ENCODE assay signal across 21 cellular contexts in the genomic region with DNA sequence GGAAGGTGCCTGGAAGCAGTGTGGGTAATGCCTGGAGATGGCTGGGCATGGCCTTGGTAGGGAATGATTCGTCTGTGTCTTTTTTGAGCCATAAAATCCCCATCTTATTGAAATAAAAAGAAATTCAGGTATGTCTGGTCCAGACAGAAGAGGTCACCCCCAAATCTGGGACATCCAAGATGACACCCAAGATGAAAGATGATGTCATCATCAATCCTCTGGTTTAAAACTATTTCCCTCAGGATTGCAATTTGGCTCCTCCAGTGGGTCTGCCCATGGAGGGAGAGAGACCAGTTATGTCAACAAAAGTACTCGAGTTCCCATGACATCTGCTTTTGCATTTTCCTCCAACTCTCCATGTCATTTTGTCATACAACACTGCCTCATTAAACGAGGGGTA. TPM values are rescaled to one million over a fixed set of nuclear protein-coding genes. Genes with fewer than 3 reads are reported as not detected.
A peak's percentile ranks its signal among the peaks of the same experiment; 100 is the strongest.
DNase-seq lines count a peak whose midpoint lies in the region; ATAC-seq, FAIRE-seq and TF ChIP-seq lines count a peak whose summit lies in the region.
"Had no signal": no experiment of that assay in that cellular context is flagged by ENCODE, and none has a peak within 500 bp of the region (broad histone marks: within the 10 kb centered on the region; RNA-seq: fewer than 3 reads in every experiment).

No MANE protein-coding gene starts in this region.

- H4K20me1 ChIP-seq in GM12878 (ENCODE audit: control insufficient read depth, insufficient read depth) = no peaks in the 10 kb centered on the region

- CTCF ChIA-PET in GM12878 (lab: Yijun Ruan, JAX) = no interaction called here

- no peaks in the 10 kb centered on the region for H3K79me2 ChIP-seq in GM12878 (ENCODE audit: control insufficient read depth, insufficient read depth, low read length)

- H3K36me3 ChIP-seq in KOPT-K1 (ENCODE audit: insufficient read depth, low read length) (peaks cover 3% of the 10 kb centered on the region; the same call in 1 of the 2 replicates), GM12878 (ENCODE audit: control insufficient read depth in 2 of 2, insufficient read depth in 2 of 2, low read length in 1 of 2) (no peaks in the 10 kb centered on the region), stomach (no peaks in the 10 kb centered on the region)

- SMC1A ChIA-PET in GM12878 (lab: Charles Lee; ENCODE audit: uncharacterized antibody, unreplicated experiment) = interaction anchor here (4.7 to 11.4 kb wide), 2 partner anchors 14 to 41 kb away, joined by 44 to 105 read pairs; a partner anchor contains a TSS

- TF ChIP-seq RAD21 in GM12878 (IDR thresholded peaks at IDR 0.05; ENCODE audit: insufficient read depth, low read depth, low read length) = no peak

- H2AFZ ChIP-seq in GM12878 (ENCODE audit: control insufficient read depth, low read depth, low read length) = no peak overlapping the region

- H3K4me2 ChIP-seq in GM12878 (ENCODE audit: control insufficient read depth, insufficient read depth) = no peak overlapping the region; the same call in 1 of the 2 replicates

- BruUV-seq in GM12878 (replicated peaks; lab: Mats Ljungman, UMichigan) = no TSS peak

- TF ChIP-seq POLR2A in GM12878 (IDR thresholded peaks at IDR 0.05; ENCODE audit: low read depth, low read length) = no peak
- no peak for TF ChIP-seq POLR2A in stomach (IDR thresholded peaks at IDR 0.05)

- RAD21 ChIA-PET in GM12878 (lab: Charles Lee; ENCODE audit: unreplicated experiment) = interaction anchor here (0.7 to 6.9 kb wide), 3 partner anchors 8 to 41 kb away, joined by 3 to 59 read pairs (median 58); no protein-coding TSS in a partner anchor

- peaks cover 4% of the 10 kb centered on the region for H3K36me3 Mint-ChIP-seq in activated naive CD8-positive, alpha-beta T cell
- H3K36me3 Mint-ChIP-seq in activated naive CD8-positive, alpha-beta T cell treated with anti-CD3 and anti-CD28 coated beads, Interleukin-2, amount 50 U/mL, for 24 hours (ENCODE audit: low read depth) = no peaks in the 10 kb centered on the region
- H3K36me3 Mint-ChIP-seq in naive thymus-derived CD8-positive, alpha-beta T cell = peaks cover 0 to 8% (median 2%) of the 10 kb centered on the region in 3 donors

- no peaks in the 10 kb centered on the region for H3K9me3 ChIP-seq in KOPT-K1 (ENCODE audit: insufficient read depth, low read length, poor library complexity, severe bottlenecking)
- peaks cover 1% of the 10 kb centered on the region; the same call in 1 of the 3 replicates for H3K9me3 ChIP-seq in GM12878 (replicated peaks; ENCODE audit: control insufficient read depth, insufficient read depth, low read length)
- no peaks in the 10 kb centered on the region for H3K9me3 ChIP-seq in stomach

- WGBS in GM12878 (ENCODE audit: insufficient coverage, insufficient replicate concordance, low lambda C conversion rate, missing lambda C conversion rate) = 9% methylated on average over 3 of the region's 3 CpGs
- 72 to 84% (median 76%) methylated on average over 3 of the region's 3 CpGs for WGBS in stomach, 5 donors

- in situ Hi-C loops in GM12878 (cut with MboI) = no loop called here

- peaks cover 6% of the 10 kb centered on the region for H3K9me3 Mint-ChIP-seq in activated naive CD8-positive, alpha-beta T cell (ENCODE audit: low read depth)
- peaks cover 6% of the 10 kb centered on the region for H3K9me3 Mint-ChIP-seq in activated naive CD8-positive, alpha-beta T cell treated with anti-CD3 and anti-CD28 coated beads, Interleukin-2, amount 50 U/mL, for 24 hours
- H3K9me3 Mint-ChIP-seq in naive thymus-derived CD8-positive, alpha-beta T cell = peaks cover 0 to 12% (median 4%) of the 10 kb centered on the region in 9 donors
- H3K9me3 Mint-ChIP-seq: H9, IgD-negative memory B cell had no signal

- no peak overlapping the region for H3K9ac ChIP-seq in GM12878 (ENCODE audit: control insufficient read depth, insufficient read depth, low read length)

- intact Hi-C loops in GM12878 (cut with micrococcal nuclease; ENCODE audit: unreplicated experiment) (loop anchor here (10.0 kb wide), 1 partner anchor 275 kb away; a partner anchor contains a TSS), stomach (cut with DNase I; ENCODE audit: low total_unique reads) (no loop called here)

- H3K27me3 ChIP-seq in GM12878 (replicated peaks in 1 of 2; ENCODE audit: control insufficient read depth in 2 of 2, insufficient read depth in 2 of 2, low read length in 1 of 2) = no peaks in the 10 kb centered on the region; a peak in 1 of 4 replicates
- H3K27me3 ChIP-seq in stomach = no peaks in the 10 kb centered on the region

- no peak for TF ChIP-seq EP300 in GM12878 (IDR thresholded peaks at IDR 0.05; ENCODE audit: borderline replicate concordance in 1 of 2, control insufficient read depth in 1 of 2, low read depth in 2 of 2, low read length in 2 of 2)
- TF ChIP-seq EP300 in stomach (IDR thresholded peaks at IDR 0.05) = no peak

- peak overlapping the region; percentile 68 for H3K27ac ChIP-seq in KOPT-K1 (ENCODE audit: low read depth, low read length, poor library complexity, severe bottlenecking)
- peak overlapping the region; percentile 37; the same call in 1 of the 2 replicates for H3K27ac ChIP-seq in GM12878 (ENCODE audit: control insufficient read depth, insufficient read depth)
- H3K27ac ChIP-seq in stomach = no peak overlapping the region
- H3K27ac ChIP-seq: RWPE1 had no signal

- peaks cover 38% of the 10 kb centered on the region for H3K27me3 Mint-ChIP-seq in activated naive CD8-positive, alpha-beta T cell
- peaks cover 60% of the 10 kb centered on the region for H3K27me3 Mint-ChIP-seq in activated naive CD8-positive, alpha-beta T cell treated with anti-CD3 and anti-CD28 coated beads, Interleukin-2, amount 50 U/mL, for 24 hours
- peaks cover 12 to 48% (median 27%) of the 10 kb centered on the region in 5 donors for H3K27me3 Mint-ChIP-seq in naive thymus-derived CD8-positive, alpha-beta T cell
- H3K27me3 Mint-ChIP-seq: IgD-negative memory B cell had no signal

- POLR2A ChIA-PET in GM12878 (lab: Charles Lee) = interaction anchor here (4.0 to 5.7 kb wide), 2 partner anchors 11 to 41 kb away, joined by 24 to 32 read pairs; no protein-coding TSS in a partner anchor
- POLR2A ChIA-PET in naive thymus-derived CD8-positive, alpha-beta T cell (lab: Charles Lee) = no interaction called here

- no peak for FAIRE-seq in GM12878 (lab: Jason Lieb, UNC)
- FAIRE-seq: HTR-8/SVneo had no signal

- TF ChIP-seq CTCF in GM12878 (IDR thresholded peaks at IDR 0.05 in 2 of 3, conservative IDR thresholded peaks at IDR 0.05 in 1 of 3; ENCODE audit: control insufficient read depth in 2 of 3, extremely low read depth in 1 of 3, insufficient read depth in 1 of 3, low read depth in 3 of 3, low read length in 3 of 3) (no peak), stomach (IDR thresholded peaks at IDR 0.05) (no peak)

- H3K27ac Mint-ChIP-seq in activated naive CD8-positive, alpha-beta T cell = peak overlapping the region; percentile 18
- H3K27ac Mint-ChIP-seq in activated naive CD8-positive, alpha-beta T cell treated with anti-CD3 and anti-CD28 coated beads, Interleukin-2, amount 50 U/mL, for 24 hours = no peak overlapping the region
- H3K27ac Mint-ChIP-seq in naive thymus-derived CD8-positive, alpha-beta T cell = peak overlapping the region; percentile 22 to 89 (median 58)
- H3K27ac Mint-ChIP-seq: H9 had no signal

- peak overlapping the region; percentile 4 for H3K4me3 Mint-ChIP-seq in activated naive CD8-positive, alpha-beta T cell
- H3K4me3 Mint-ChIP-seq in activated naive CD8-positive, alpha-beta T cell treated with anti-CD3 and anti-CD28 coated beads, Interleukin-2, amount 50 U/mL, for 24 hours = no peak overlapping the region
- H3K4me3 Mint-ChIP-seq in naive thymus-derived CD8-positive, alpha-beta T cell = peak overlapping the region; percentile 1 to 72 (median 48)
- H3K4me3 Mint-ChIP-seq: H9, IgD-negative memory B cell had no signal

- no peak for DNase-seq in activated naive CD8-positive, alpha-beta T cell treated with anti-CD3 and anti-CD28 coated beads, Interleukin-2, amount 50 U/mL, for 24 hours
- DNase-seq in GM12878 (ENCODE audit: low read depth, low spot score) (no peak), stomach (no peak)
- DNase-seq in naive thymus-derived CD8-positive, alpha-beta T cell = no peak
- DNase-seq: 8988T, H9, NCI-H187, NCI-H2227 treated with DMSO at 0.1 percent for 48 hours, NCI-H510A treated with DMSO at 0.1 percent for 48 hours, NCI-H774, PC-3, SIG-M5 had no signal

- H3K4me1 Mint-ChIP-seq in activated naive CD8-positive, alpha-beta T cell (ENCODE audit: low read depth) = peaks cover 54% of the 10 kb centered on the region
- H3K4me1 Mint-ChIP-seq in activated naive CD8-positive, alpha-beta T cell treated with anti-CD3 and anti-CD28 coated beads, Interleukin-2, amount 50 U/mL, for 24 hours = peaks cover 38% of the 10 kb centered on the region
- peaks cover 37 to 55% (median 52%) of the 10 kb centered on the region in 4 donors for H3K4me1 Mint-ChIP-seq in naive thymus-derived CD8-positive, alpha-beta T cell

- H3K4me3 ChIP-seq in GM12878 = no peak overlapping the region
- no peak overlapping the region for H3K4me3 ChIP-seq in stomach

- no peak for ATAC-seq in activated naive CD8-positive, alpha-beta T cell treated with anti-CD3 and anti-CD28 coated beads, Interleukin-2, amount 50 U/mL, for 24 hours
- ATAC-seq in GM12878 (no peak), HG03045 (IDR thresholded peaks at IDR 0.05; ENCODE audit: unreplicated experiment) (no peak), GM19463 (IDR thresholded peaks at IDR 0.05; ENCODE audit: unreplicated experiment) (no peak)
- ATAC-seq in naive thymus-derived CD8-positive, alpha-beta T cell = no peak
- ATAC-seq: SK-N-SH treated with all-trans-retinoic acid at 6 μM for 48 hours had no signal

- H3K4me1 ChIP-seq in GM12878 (ENCODE audit: control insufficient read depth, insufficient read depth, low read length) (peaks cover 46% of the 10 kb centered on the region), stomach (peaks cover 0 to 9% (median 4%) of the 10 kb centered on the region in 4 donors)

RNA-seq across cellular contexts. Expression of a gene that starts 16.7 kb away (rescaled TPM):
- total RNA-seq in GM12878 (2013; cell fraction: nucleolus; rRNA removed) = 0.47 and 0.48 TPM in 2 replicates
- 2.6 and 2.9 TPM in 2 replicates for total RNA-seq in GM12878 (2014; rRNA removed)
- total RNA-seq in GM12878 (2014; rRNA removed; fragmentation: Illumina TruSeq; extraction: Trizol) = 2.3 TPM in 2 replicates
- total RNA-seq in GM12878 (2021) = 1.8 and 2.3 TPM in 2 replicates
- 11.3 TPM for polyA plus RNA-seq in GM12878 (2011; ENCODE audit: low read depth)
- polyA plus RNA-seq in GM12878 (2011; rRNA removed) = 0.05 and 0.09 TPM in 2 replicates
- polyA plus RNA-seq in GM12878 (2011; cell fraction: cytosol; rRNA removed) = 0.04 and 0.05 TPM in 2 replicates
- 0.07 TPM in 1 of 2 replicates, not detected in the other for polyA plus RNA-seq in GM12878 (2011; cell fraction: nucleus; rRNA removed)
- polyA plus RNA-seq in GM12878 (2012) = 0.38 and 10.5 TPM in 2 replicates
- polyA plus RNA-seq in GM12878 (2014; fragmentation: Illumina TruSeq; extraction: Trizol) = 3.0 and 3.6 TPM in 2 replicates
- 1 to 10 TPM; 3.1 to 3.9 TPM for polyA plus RNA-seq in GM12878 (2014; fragmentation: Nextera tagmentation; extraction: Ambion mirVana)
- polyA plus RNA-seq in GM12878 (2014; rRNA removed) = 1.5 and 2.4 TPM in 2 replicates
- polyA plus RNA-seq in GM12878 (2016; fragmentation: Nextera tagmentation; extraction: Ambion mirVana) = under 1 TPM; 0.52 to 0.77 TPM
- polyA minus RNA-seq in GM12878 (2011; rRNA and poly(A)+ RNA removed) = 0.62 TPM in 1 of 2 replicates, not detected in the other
- polyA minus RNA-seq in GM12878 (2011; cell fraction: cytosol; rRNA and poly(A)+ RNA removed) = not detected in 2 replicates
- polyA minus RNA-seq in GM12878 (2011; cell fraction: nucleus; rRNA and poly(A)+ RNA removed) = not detected in 2 replicates
- total RNA-seq in naive thymus-derived CD8-positive, alpha-beta T cell = 1 to 10 TPM; 1.9 to 2.0 TPM
- under 1 TPM in 2 of 3 donors, not detected in 1; 0.33 to 0.49 TPM for polyA plus RNA-seq in naive thymus-derived CD8-positive, alpha-beta T cell
- total RNA-seq in stomach = 1 to 10 TPM in 2 of 5 donors, not detected in 3; 1.1 to 1.2 TPM
- polyA plus RNA-seq in stomach = under 1 TPM in 1 of 3 donors, not detected in 2; 0.08 TPM
- total RNA-seq: H9, PC-3 had no signal
- polyA plus RNA-seq: AG04450 had no signal

RNA-seq across cellular contexts. Expression of a gene that starts 27.7 kb away (rescaled TPM):
- 1,143 and 1,248 TPM in 2 replicates for total RNA-seq in GM12878 (2013; cell fraction: nucleolus; rRNA removed)
- total RNA-seq in GM12878 (2014; rRNA removed) = 10.3 and 15.3 TPM in 2 replicates
- 16.5 and 16.9 TPM in 2 replicates for total RNA-seq in GM12878 (2014; rRNA removed; fragmentation: Illumina TruSeq; extraction: Trizol)
- 11.3 and 13.0 TPM in 2 replicates for total RNA-seq in GM12878 (2021)
- 32.2 TPM for polyA plus RNA-seq in GM12878 (2011; ENCODE audit: low read depth)
- 74.1 and 78.7 TPM in 2 replicates for polyA plus RNA-seq in GM12878 (2011; rRNA removed)
- 25.7 and 31.0 TPM in 2 replicates for polyA plus RNA-seq in GM12878 (2011; cell fraction: cytosol; rRNA removed)
- polyA plus RNA-seq in GM12878 (2011; cell fraction: nucleus; rRNA removed) = 87.9 and 98.5 TPM in 2 replicates
- polyA plus RNA-seq in GM12878 (2012) = 9.8 and 36.1 TPM in 2 replicates
- 21.0 and 23.7 TPM in 2 replicates for polyA plus RNA-seq in GM12878 (2014; fragmentation: Illumina TruSeq; extraction: Trizol)
- 10 to 100 TPM in 1 of 2 experiments, 1 to 10 TPM in 1; 10.0 to 10.8 TPM for polyA plus RNA-seq in GM12878 (2014; fragmentation: Nextera tagmentation; extraction: Ambion mirVana)
- polyA plus RNA-seq in GM12878 (2014; rRNA removed) = 14.3 and 17.4 TPM in 2 replicates
- polyA plus RNA-seq in GM12878 (2016; fragmentation: Nextera tagmentation; extraction: Ambion mirVana) = 10 to 100 TPM in 1 of 2 experiments, 1 to 10 TPM in 1; 9.8 to 10.8 TPM
- polyA minus RNA-seq in GM12878 (2011; rRNA and poly(A)+ RNA removed) = 40.2 and 47.4 TPM in 2 replicates
- polyA minus RNA-seq in GM12878 (2011; cell fraction: cytosol; rRNA and poly(A)+ RNA removed) = 7.9 and 22.1 TPM in 2 replicates
- polyA minus RNA-seq in GM12878 (2011; cell fraction: nucleus; rRNA and poly(A)+ RNA removed) = 67.9 and 91.2 TPM in 2 replicates
- 10 to 100 TPM in 1 of 2 experiments, 1 to 10 TPM in 1; 9.6 to 10.8 TPM for total RNA-seq in naive thymus-derived CD8-positive, alpha-beta T cell
- polyA plus RNA-seq in naive thymus-derived CD8-positive, alpha-beta T cell = 1 to 10 TPM; 7.5 to 9.7 (median 8.3) TPM
- 10 to 100 TPM in 3 of 5 donors, 1 to 10 TPM in 2; 3.8 to 62.4 (median 25.0) TPM for total RNA-seq in stomach
- 1 to 10 TPM; 5.3 to 8.6 (median 6.0) TPM for polyA plus RNA-seq in stomach

Comparison
In these comparisons a context has a peak if more than half of its experiments do, and no peak if none do; other contexts are left out.
1. H3K27ac ChIP-seq: peak in KOPT-K1 (single experiment) and GM12878 (single experiment); none in stomach (0 of 5).